ENCODE assay signal across 1 cellular context in the genomic region with DNA sequence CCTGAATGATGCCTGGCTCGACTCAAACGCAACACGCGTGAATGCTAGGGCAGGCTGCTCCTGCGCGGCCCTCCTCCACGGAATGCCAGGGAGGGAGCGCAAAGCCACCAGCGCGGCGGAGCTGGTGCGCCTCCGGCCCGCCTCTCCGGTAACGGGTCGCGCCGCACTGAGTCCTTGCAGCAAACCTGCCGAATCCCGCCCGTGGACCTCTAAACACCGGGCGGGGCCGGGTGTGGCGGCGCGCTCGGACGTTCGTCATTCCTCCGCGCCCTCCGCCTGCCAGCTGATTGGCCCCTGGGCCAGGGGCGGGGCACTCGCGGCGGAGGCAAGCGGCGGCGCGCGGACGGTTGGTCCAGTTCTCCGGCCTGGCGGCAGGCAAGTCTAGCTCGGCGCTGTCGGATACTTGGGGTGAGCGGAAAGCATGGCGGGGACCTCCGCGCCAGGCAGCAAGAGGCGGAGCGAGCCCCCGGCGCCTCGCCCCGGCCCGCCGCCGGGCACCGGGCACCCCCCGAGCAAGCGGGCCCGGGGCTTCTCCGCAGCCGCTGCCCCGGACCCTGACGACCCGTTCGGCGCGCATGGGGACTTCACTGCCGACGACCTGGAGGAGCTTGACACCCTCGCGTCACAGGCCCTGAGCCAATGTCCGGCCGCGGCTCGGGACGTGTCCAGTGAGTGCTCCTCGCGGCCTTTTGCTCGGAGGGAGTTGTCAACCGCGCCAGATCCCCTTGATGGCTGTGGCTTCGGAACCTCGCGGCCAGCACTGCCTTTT.
TF ChIP-seq lines count a peak whose summit lies in the region.

A gene (plus strand): TSS at position 313 of the 769 bp plus-strand sequence. CDS start 109 bp downstream, at position 422.

TF ChIP-seq in Ishikawa, 13 proteins besides CTCF, POLR2A, EP300 and RAD21:
- TF ChIP-seq, protein P1, sequence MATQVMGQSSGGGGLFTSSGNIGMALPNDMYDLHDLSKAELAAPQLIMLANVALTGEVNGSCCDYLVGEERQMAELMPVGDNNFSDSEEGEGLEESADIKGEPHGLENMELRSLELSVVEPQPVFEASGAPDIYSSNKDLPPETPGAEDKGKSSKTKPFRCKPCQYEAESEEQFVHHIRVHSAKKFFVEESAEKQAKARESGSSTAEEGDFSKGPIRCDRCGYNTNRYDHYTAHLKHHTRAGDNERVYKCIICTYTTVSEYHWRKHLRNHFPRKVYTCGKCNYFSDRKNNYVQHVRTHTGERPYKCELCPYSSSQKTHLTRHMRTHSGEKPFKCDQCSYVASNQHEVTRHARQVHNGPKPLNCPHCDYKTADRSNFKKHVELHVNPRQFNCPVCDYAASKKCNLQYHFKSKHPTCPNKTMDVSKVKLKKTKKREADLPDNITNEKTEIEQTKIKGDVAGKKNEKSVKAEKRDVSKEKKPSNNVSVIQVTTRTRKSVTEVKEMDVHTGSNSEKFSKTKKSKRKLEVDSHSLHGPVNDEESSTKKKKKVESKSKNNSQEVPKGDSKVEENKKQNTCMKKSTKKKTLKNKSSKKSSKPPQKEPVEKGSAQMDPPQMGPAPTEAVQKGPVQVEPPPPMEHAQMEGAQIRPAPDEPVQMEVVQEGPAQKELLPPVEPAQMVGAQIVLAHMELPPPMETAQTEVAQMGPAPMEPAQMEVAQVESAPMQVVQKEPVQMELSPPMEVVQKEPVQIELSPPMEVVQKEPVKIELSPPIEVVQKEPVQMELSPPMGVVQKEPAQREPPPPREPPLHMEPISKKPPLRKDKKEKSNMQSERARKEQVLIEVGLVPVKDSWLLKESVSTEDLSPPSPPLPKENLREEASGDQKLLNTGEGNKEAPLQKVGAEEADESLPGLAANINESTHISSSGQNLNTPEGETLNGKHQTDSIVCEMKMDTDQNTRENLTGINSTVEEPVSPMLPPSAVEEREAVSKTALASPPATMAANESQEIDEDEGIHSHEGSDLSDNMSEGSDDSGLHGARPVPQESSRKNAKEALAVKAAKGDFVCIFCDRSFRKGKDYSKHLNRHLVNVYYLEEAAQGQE (IDR thresholded peaks at IDR 0.05; ENCODE audit: low read depth): no peak; the same call in 1 of the 2 replicates
- TF ChIP-seq YY1 (IDR thresholded peaks at IDR 0.05; ENCODE audit: low read depth) (peak; percentile 82), FOXM1 (IDR thresholded peaks at IDR 0.05; ENCODE audit: borderline replicate concordance, low read depth) (no peak), CREB1 (IDR thresholded peaks at IDR 0.05; ENCODE audit: low read depth) (peak; percentile 96), CEBPB (IDR thresholded peaks at IDR 0.05) (no peak), NFIC (IDR thresholded peaks at IDR 0.05) (no peak), TAF1 (IDR thresholded peaks at IDR 0.05; ENCODE audit: low read depth) (peak; percentile 91; the same call in 1 of the 2 replicates), ZBTB7A (IDR thresholded peaks at IDR 0.05; ENCODE audit: low read depth) (0 out of 2 replicates have a peak, but pooled peaks have one; percentile 15), TCF12 (IDR thresholded peaks at IDR 0.05; ENCODE audit: low read depth) (peak; percentile 39; the same call in 1 of the 2 replicates), EGR1 (IDR thresholded peaks at IDR 0.05) (no peak), TEAD4 (IDR thresholded peaks at IDR 0.05) (0 out of 2 replicates have a peak, but pooled peaks have one; percentile 7)
- TF ChIP-seq, protein P2, sequence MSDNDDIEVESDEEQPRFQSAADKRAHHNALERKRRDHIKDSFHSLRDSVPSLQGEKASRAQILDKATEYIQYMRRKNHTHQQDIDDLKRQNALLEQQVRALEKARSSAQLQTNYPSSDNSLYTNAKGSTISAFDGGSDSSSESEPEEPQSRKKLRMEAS (IDR thresholded peaks at IDR 0.05): peak; percentile 75
- TF ChIP-seq, protein P3, sequence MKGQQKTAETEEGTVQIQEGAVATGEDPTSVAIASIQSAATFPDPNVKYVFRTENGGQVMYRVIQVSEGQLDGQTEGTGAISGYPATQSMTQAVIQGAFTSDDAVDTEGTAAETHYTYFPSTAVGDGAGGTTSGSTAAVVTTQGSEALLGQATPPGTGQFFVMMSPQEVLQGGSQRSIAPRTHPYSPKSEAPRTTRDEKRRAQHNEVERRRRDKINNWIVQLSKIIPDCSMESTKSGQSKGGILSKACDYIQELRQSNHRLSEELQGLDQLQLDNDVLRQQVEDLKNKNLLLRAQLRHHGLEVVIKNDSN (IDR thresholded peaks at IDR 0.05): no peak
TF ChIP-seq in Ishikawa: peak in this region for 7.
